In genomic region chr1:92367496-92367895, GRCh38 we compare ENCODE assay signal across 15 cellular contexts.
DNase-seq lines count a peak whose midpoint lies in the region; ATAC-seq, FAIRE-seq and TF ChIP-seq lines count a peak whose summit lies in the region.
"Had no signal": no experiment of that assay in that cellular context is flagged by ENCODE, and none has a peak within 500 bp of the region (broad histone marks: within the 10 kb centered on the region; RNA-seq: fewer than 3 reads in every experiment).

No MANE protein-coding gene starts in this region.

- H3K36me3 ChIP-seq in GM12878 (ENCODE audit: control insufficient read depth in 2 of 2, insufficient read depth in 2 of 2, low read length in 1 of 2) = peaks cover 0 to 2% of the 10 kb centered on the region in 2 experiments; a peak in 2 of 4 replicates
- H3K36me3 ChIP-seq: right lobe of liver had no signal

- H3K4me3 ChIP-seq in GM12865 (ENCODE audit: low read depth, low read length) (no peak overlapping the region), GM12878 (no peak overlapping the region), dorsolateral prefrontal cortex (no peak overlapping the region)
- H3K4me3 ChIP-seq: right lobe of liver, SJCRH30 had no signal

- peaks cover 19% of the 10 kb centered on the region for H3K4me1 ChIP-seq in GM12878 (ENCODE audit: control insufficient read depth, insufficient read depth, low read length)
- H3K4me1 ChIP-seq: right lobe of liver, SJCRH30 had no signal

- POLR2A ChIA-PET in GM12878 (lab: Charles Lee) = no interaction called here

- no peaks in the 10 kb centered on the region for H3K9me3 ChIP-seq in GM12878 (replicated peaks; ENCODE audit: control insufficient read depth, insufficient read depth, low read length)
- H3K9me3 ChIP-seq: right lobe of liver, SJCRH30 had no signal

- RAD21 ChIA-PET in GM12878 (lab: Charles Lee; ENCODE audit: unreplicated experiment) = interaction anchor here (0.6 kb wide), 2 partner anchors 77 to 507 kb away, joined by 3 to 5 read pairs; no protein-coding TSS in a partner anchor

- TF ChIP-seq EP300 in GM12878 (IDR thresholded peaks at IDR 0.05; ENCODE audit: borderline replicate concordance in 1 of 2, control insufficient read depth in 1 of 2, low read depth in 2 of 2, low read length in 2 of 2) = no peak

- TF ChIP-seq RAD21 in GM12878 (IDR thresholded peaks at IDR 0.05; ENCODE audit: insufficient read depth, low read depth, low read length) = no peak

- TF ChIP-seq CTCF in GM12865 (IDR thresholded peaks at IDR 0.05; ENCODE audit: insufficient read depth, low read depth, low read length, missing control alignments) (no peak), GM12878 (IDR thresholded peaks at IDR 0.05 in 2 of 3, conservative IDR thresholded peaks at IDR 0.05 in 1 of 3; ENCODE audit: control insufficient read depth in 2 of 3, extremely low read depth in 1 of 3, insufficient read depth in 1 of 3, low read depth in 3 of 3, low read length in 3 of 3) (no peak), dorsolateral prefrontal cortex (IDR thresholded peaks at IDR 0.05 in 54 of 56, conservative IDR thresholded peaks at IDR 0.05 in 2 of 56; ENCODE audit: low read depth in 1 of 56, partially characterized antibody in 56 of 56) (no peak)

- no TSS peak for BruUV-seq in GM12878 (replicated peaks; lab: Mats Ljungman, UMichigan)

- no peak overlapping the region for H3K9ac ChIP-seq in GM12878 (ENCODE audit: control insufficient read depth, insufficient read depth, low read length)

- FAIRE-seq in GM12878 (lab: Jason Lieb, UNC) (no peak), H54 (lab: Jason Lieb, UNC) (no peak)
- FAIRE-seq: astrocyte had no signal

- H3K4me2 ChIP-seq in GM12878 (ENCODE audit: control insufficient read depth, insufficient read depth) = no peak overlapping the region

- 95% methylated on average over 3 of the region's 3 CpGs for WGBS in GM12878 (ENCODE audit: insufficient coverage, insufficient replicate concordance, low lambda C conversion rate, missing lambda C conversion rate)

- TF ChIP-seq POLR2A in GM12878 (IDR thresholded peaks at IDR 0.05; ENCODE audit: low read depth, low read length) (no peak), H54 (IDR thresholded peaks at IDR 0.05; ENCODE audit: low read depth, low read length) (no peak)

- H3K27me3 ChIP-seq in GM12878 (replicated peaks in 1 of 2; ENCODE audit: control insufficient read depth in 2 of 2, insufficient read depth in 2 of 2, low read length in 1 of 2) (no peaks in the 10 kb centered on the region), dorsolateral prefrontal cortex (no peaks in the 10 kb centered on the region)
- H3K27me3 ChIP-seq: right lobe of liver, SJCRH30 had no signal

- H2AFZ ChIP-seq in GM12878 (ENCODE audit: control insufficient read depth, low read depth, low read length) = no peak overlapping the region

- DNase-seq in GM12865 (ENCODE audit: low read depth) (peak; percentile 7), GM12878 (ENCODE audit: low read depth, low spot score) (no peak), NCI-H446 treated with DMSO at 0.1 percent for 48 hours (lab: John Stamatoyannopoulos, UW) (no peak), dorsolateral prefrontal cortex (no peak), H54 (ENCODE audit: insufficient read length, low spot score) (no peak)
- DNase-seq in stimulated activated CD4-positive, alpha-beta T cell treated with anti-CD3 and anti-CD28 coated beads, Interleukin-2, amount 100 ng/mL, for 48 hours = no peak
- DNase-seq: activated T-cell treated with anti-CD3 and anti-CD28 coated beads, Interleukin-2, amount 50 U/mL, for 4 hours; nephron progenitor cell; NK-92 treated with Interleukin-12 subunit alpha and Interleukin-12 subunit beta, amount 100 ng/mL, for 24 hours; right lobe of liver; SJCRH30; stimulated activated naive CD4-positive, alpha-beta T cell had no signal

- SMC1A ChIA-PET in GM12878 (lab: Charles Lee; ENCODE audit: uncharacterized antibody, unreplicated experiment) = interaction anchor here (0.8 to 1.8 kb wide), 4 partner anchors 11 to 115 kb away, joined by 3 to 8 read pairs (median 4); no protein-coding TSS in a partner anchor

- CTCF ChIA-PET in GM12878 (lab: Yijun Ruan, JAX) = interaction anchor here (1.1 to 1.2 kb wide), 2 partner anchors 9 to 31 kb away, joined by 3 read pairs; no protein-coding TSS in a partner anchor

- H3K79me2 ChIP-seq in GM12878 (ENCODE audit: control insufficient read depth, insufficient read depth, low read length) = no peaks in the 10 kb centered on the region

- in situ Hi-C loops in GM12878 (cut with MboI) = no loop called here

- intact Hi-C loops in GM12878 (cut with micrococcal nuclease; ENCODE audit: unreplicated experiment) (no loop called here), dorsolateral prefrontal cortex (cut with DNase I) (no loop called here)

- H3K27ac ChIP-seq in GM12878 (ENCODE audit: control insufficient read depth, insufficient read depth) (no peak overlapping the region), dorsolateral prefrontal cortex (no peak overlapping the region)
- H3K27ac ChIP-seq: right lobe of liver, SJCRH30 had no signal

- no peaks in the 10 kb centered on the region for H4K20me1 ChIP-seq in GM12878 (ENCODE audit: control insufficient read depth, insufficient read depth)

- ATAC-seq in GM19372 (IDR thresholded peaks at IDR 0.05; ENCODE audit: low read depth, unreplicated experiment) (peak; percentile 65), HG03432 (IDR thresholded peaks at IDR 0.05; ENCODE audit: unreplicated experiment) (peak; percentile 48), GM12878 (peak; percentile 64)
- ATAC-seq: right lobe of liver had no signal

TF ChIP-seq in GM12878, 131 proteins besides CTCF, POLR2A, EP300 and RAD21:
- TF ChIP-seq SPI1 (IDR thresholded peaks at IDR 0.05; ENCODE audit: borderline replicate concordance, insufficient read depth, low read depth, low read length) = peak; percentile 25; the same call in 1 of the 2 replicates
- peak; percentile 37; the same call in 1 of the 2 replicates for TF ChIP-seq RUNX3 (IDR thresholded peaks at IDR 0.05; ENCODE audit: low read length)
- no peak for TF ChIP-seq RELB (IDR thresholded peaks at IDR 0.05; ENCODE audit: low read depth)
- no peak for TF ChIP-seq IRF4 (IDR thresholded peaks at IDR 0.05; ENCODE audit: low read depth, low read length)
- TF ChIP-seq PAX5 (IDR thresholded peaks at IDR 0.05; ENCODE audit: borderline replicate concordance, low read depth, low read length) = no peak
- no peak for TF ChIP-seq YBX1 (IDR thresholded peaks at IDR 0.05)
- no peak for TF ChIP-seq TARDBP (IDR thresholded peaks at IDR 0.05; ENCODE audit: borderline replicate concordance)
- TF ChIP-seq ZBTB11 (CRISPR knock-in tag; IDR thresholded peaks at IDR 0.05) = no peak
TF ChIP-seq in GM12878: peak in this region for 2.
